ENCODE assay signal across 12 cellular contexts in genomic region chr5:113059232-113059805, GRCh38.
A peak's percentile ranks its signal among the peaks of the same experiment; 100 is the strongest.
DNase-seq lines count a peak whose midpoint lies in the region; ATAC-seq, FAIRE-seq and TF ChIP-seq lines count a peak whose summit lies in the region.
"Had no signal": no experiment of that assay in that cellular context is flagged by ENCODE, and none has a peak within 500 bp of the region (broad histone marks: within the 10 kb centered on the region; RNA-seq: fewer than 3 reads in every experiment).

No MANE protein-coding gene starts in this region.

- H3K9ac ChIP-seq in astrocyte (ENCODE audit: low read length) (peak overlapping the region; percentile 61), mesenchymal stem cell (ENCODE audit: low read length) (peak overlapping the region; percentile 67)

- H3K27me3 ChIP-seq in astrocyte (ENCODE audit: insufficient read depth, low read length) (no peaks in the 10 kb centered on the region), mesenchymal stem cell (ENCODE audit: control insufficient read depth in 1 of 2, insufficient read depth in 1 of 2, low read length in 2 of 2) (no peaks in the 10 kb centered on the region)

- H4K91ac ChIP-seq in mesenchymal stem cell (ENCODE audit: low read length): peak overlapping the region; percentile 3

- no peak for DNase-seq in stimulated activated naive CD8-positive, alpha-beta T cell treated with anti-CD3 and anti-CD28 coated beads, Interleukin-15, amount 100 ng/mL, for 72 hours
- no peak for DNase-seq in stimulated activated naive CD8-positive, alpha-beta T cell treated with anti-CD3 and anti-CD28 coated beads, Interleukin-15, Interleukin-2, amounts not matched to agents 100 U/mL and 50 U/mL, for 24 hours
- DNase-seq in astrocyte (ENCODE audit: low read depth) (peak; percentile 95), mesenchymal stem cell (peak; percentile 87), ecto neural progenitor cell (ENCODE audit: low spot score) (no peak), NOMO-1 (lab: John Stamatoyannopoulos, UW; ENCODE audit: unreplicated experiment in 2 of 2) (no peak), NCI-H1436 treated with DMSO at 0.1 percent for 48 hours (lab: John Stamatoyannopoulos, UW) (no peak)
- DNase-seq: activated effector memory CD4-positive, alpha-beta T cell treated with anti-CD3 and anti-CD28 coated beads, Interleukin-2, amount 50 U/mL, for 16 hours; stimulated activated CD4-positive, alpha-beta T cell treated with anti-CD3 and anti-CD28 coated beads, Interleukin-4, amount 100 ng/mL, for 24 hours had no signal

- H3K36me3 ChIP-seq in astrocyte (ENCODE audit: insufficient read depth, low read length) (no peaks in the 10 kb centered on the region), mesenchymal stem cell (ENCODE audit: control insufficient read depth in 1 of 2, insufficient read depth in 2 of 2, low read depth in 1 of 2, low read length in 2 of 2) (peaks cover 21 to 42% of the 10 kb centered on the region in 2 experiments)

- no peak overlapping the region for H2BK120ac ChIP-seq in mesenchymal stem cell (ENCODE audit: low read depth, low read length)

- 22% methylated on average over 12 of the region's 12 CpGs for WGBS in mesenchymal stem cell

- H4K8ac ChIP-seq in mesenchymal stem cell (ENCODE audit: low read length): no peak overlapping the region

- no peaks in the 10 kb centered on the region for H3K27me3 Mint-ChIP-seq in stimulated activated naive CD8-positive, alpha-beta T cell treated with anti-CD3 and anti-CD28 coated beads, Interleukin-15, amount 100 ng/mL, for 72 hours
- no peaks in the 10 kb centered on the region for H3K27me3 Mint-ChIP-seq in astrocyte (ENCODE audit: low read depth, unreplicated experiment)

- H3K23ac ChIP-seq in mesenchymal stem cell (ENCODE audit: low read length in 2 of 2): peak overlapping the region in 1 of 2 experiments; percentile 9

- no peak overlapping the region for H2AK5ac ChIP-seq in mesenchymal stem cell (ENCODE audit: low read length, severe bottlenecking)

- peak overlapping the region; percentile 10 to 92 for H3K27ac Mint-ChIP-seq in stimulated activated naive CD8-positive, alpha-beta T cell treated with anti-CD3 and anti-CD28 coated beads, Interleukin-15, amount 100 ng/mL, for 72 hours
- H3K27ac Mint-ChIP-seq in astrocyte (ENCODE audit: unreplicated experiment): peak overlapping the region; percentile 92
- H3K27ac Mint-ChIP-seq: memory B cell had no signal

- H3K79me1 ChIP-seq in mesenchymal stem cell (replicated peaks; ENCODE audit: low read length, poor library complexity, severe bottlenecking): peaks cover 3% of the 10 kb centered on the region

- H3K9me3 ChIP-seq in astrocyte (ENCODE audit: insufficient read depth, low read depth, low read length) (no peaks in the 10 kb centered on the region), mesenchymal stem cell (ENCODE audit: control insufficient read depth, low read length) (no peaks in the 10 kb centered on the region)

- peak overlapping the region; percentile 6 to 75 for H3K18ac ChIP-seq in mesenchymal stem cell (ENCODE audit: low read depth in 1 of 2, low read length in 2 of 2)

- H2BK12ac ChIP-seq in mesenchymal stem cell (ENCODE audit: low read length in 2 of 2): peak overlapping the region in 1 of 2 experiments; percentile 79

- no peak for TF ChIP-seq CTCF in astrocyte (IDR thresholded peaks at IDR 0.05; ENCODE audit: insufficient read depth, low read depth, low read length)

- peak overlapping the region in 1 of 2 experiments; percentile 78 for H3K14ac ChIP-seq in mesenchymal stem cell (ENCODE audit: low read length in 2 of 2)

- ATAC-seq in stimulated activated naive CD8-positive, alpha-beta T cell treated with anti-CD3 and anti-CD28 coated beads, Interleukin-15, amount 100 ng/mL, for 72 hours: no peak
- no peak for ATAC-seq in stimulated activated naive CD8-positive, alpha-beta T cell treated with anti-CD3 and anti-CD28 coated beads, Interleukin-15, Interleukin-2, amounts not matched to agents 100 U/mL and 50 U/mL, for 24 hours
- ATAC-seq in GM19463 (IDR thresholded peaks at IDR 0.05; ENCODE audit: unreplicated experiment): no peak
- ATAC-seq: GM12878 had no signal

- peaks cover 24% of the 10 kb centered on the region for H3K36me3 Mint-ChIP-seq in astrocyte (ENCODE audit: low read depth, unreplicated experiment)
- H3K36me3 Mint-ChIP-seq: memory B cell had no signal

- H2AFZ ChIP-seq in astrocyte (ENCODE audit: low read depth, low read length) (no peak overlapping the region), mesenchymal stem cell (ENCODE audit: low read depth, low read length) (no peak overlapping the region)

- H3K4me1 ChIP-seq in astrocyte (ENCODE audit: insufficient read depth, low read length): peaks cover 48% of the 10 kb centered on the region
- peaks cover 28% of the 10 kb centered on the region for H3K4me1 ChIP-seq in mesenchymal stem cell (ENCODE audit: control insufficient read depth, insufficient read depth, low read depth, low read length)

- no peaks in the 10 kb centered on the region for H3K79me2 ChIP-seq in astrocyte (ENCODE audit: insufficient read depth, low read length)

- H2BK5ac ChIP-seq in mesenchymal stem cell (ENCODE audit: low read depth, low read length, poor library complexity, severe bottlenecking): no peak overlapping the region

- no peak overlapping the region for H2BK15ac ChIP-seq in mesenchymal stem cell (ENCODE audit: low read depth, poor library complexity, severe bottlenecking)

- peaks cover 41% of the 10 kb centered on the region for H3K4me1 Mint-ChIP-seq in stimulated activated naive CD8-positive, alpha-beta T cell treated with anti-CD3 and anti-CD28 coated beads, Interleukin-15, amount 100 ng/mL, for 72 hours
- peaks cover 56% of the 10 kb centered on the region for H3K4me1 Mint-ChIP-seq in astrocyte (ENCODE audit: low read depth, unreplicated experiment)

- no peaks in the 10 kb centered on the region for H3K9me3 Mint-ChIP-seq in stimulated activated naive CD8-positive, alpha-beta T cell treated with anti-CD3 and anti-CD28 coated beads, Interleukin-15, amount 100 ng/mL, for 72 hours
- H3K9me3 Mint-ChIP-seq in astrocyte (ENCODE audit: unreplicated experiment): no peaks in the 10 kb centered on the region
- H3K9me3 Mint-ChIP-seq: memory B cell had no signal

- no peak overlapping the region for H3K4me3 Mint-ChIP-seq in stimulated activated naive CD8-positive, alpha-beta T cell treated with anti-CD3 and anti-CD28 coated beads, Interleukin-15, amount 100 ng/mL, for 72 hours
- peak overlapping the region; percentile 36 for H3K4me3 Mint-ChIP-seq in astrocyte (ENCODE audit: unreplicated experiment)
- H3K4me3 Mint-ChIP-seq: memory B cell had no signal

- peak overlapping the region; percentile 10 to 62 for H3K4ac ChIP-seq in mesenchymal stem cell (ENCODE audit: low read depth in 1 of 2, low read length in 2 of 2)

- H3K27ac ChIP-seq in astrocyte (ENCODE audit: low read depth, low read length): peak overlapping the region; percentile 58
- peak overlapping the region; percentile 92 for H3K27ac ChIP-seq in mesenchymal stem cell (ENCODE audit: low read length, poor library complexity, severe bottlenecking)

- H3K4me2 ChIP-seq in astrocyte (ENCODE audit: low read length) (peak overlapping the region; percentile 66), mesenchymal stem cell (ENCODE audit: low read length, poor library complexity, severe bottlenecking) (no peak overlapping the region)

- FAIRE-seq in astrocyte (lab: Jason Lieb, UNC): peak; percentile 29
- FAIRE-seq: GM12878 had no signal

- H3K4me3 ChIP-seq in astrocyte (ENCODE audit: insufficient read depth, low read depth, low read length) (no peak overlapping the region), mesenchymal stem cell (ENCODE audit: insufficient read depth in 1 of 2, low read depth in 1 of 2, low read length in 2 of 2) (peak overlapping the region in 1 of 2 experiments; percentile 19)
- H3K4me3 ChIP-seq: GM12878 had no signal

- no peaks in the 10 kb centered on the region for H4K20me1 ChIP-seq in astrocyte (ENCODE audit: insufficient read depth, low read length)

Comparison
In these comparisons a context has a peak if more than half of its experiments do, and no peak if none do; other contexts are left out.
1. DNase-seq: peak in astrocyte (single experiment) and mesenchymal stem cell (single experiment); none in stimulated activated naive CD8-positive, alpha-beta T cell treated with anti-CD3 and anti-CD28 coated beads, Interleukin-15, amount 100 ng/mL, for 72 hours (0 of 2), stimulated activated naive CD8-positive, alpha-beta T cell treated with anti-CD3 and anti-CD28 coated beads, Interleukin-15, Interleukin-2, amounts not matched to agents 100 U/mL and 50 U/mL, for 24 hours (single experiment), ecto neural progenitor cell (single experiment), NOMO-1 (0 of 2) and NCI-H1436 treated with DMSO at 0.1 percent for 48 hours (single experiment).